In the genomic region with DNA sequence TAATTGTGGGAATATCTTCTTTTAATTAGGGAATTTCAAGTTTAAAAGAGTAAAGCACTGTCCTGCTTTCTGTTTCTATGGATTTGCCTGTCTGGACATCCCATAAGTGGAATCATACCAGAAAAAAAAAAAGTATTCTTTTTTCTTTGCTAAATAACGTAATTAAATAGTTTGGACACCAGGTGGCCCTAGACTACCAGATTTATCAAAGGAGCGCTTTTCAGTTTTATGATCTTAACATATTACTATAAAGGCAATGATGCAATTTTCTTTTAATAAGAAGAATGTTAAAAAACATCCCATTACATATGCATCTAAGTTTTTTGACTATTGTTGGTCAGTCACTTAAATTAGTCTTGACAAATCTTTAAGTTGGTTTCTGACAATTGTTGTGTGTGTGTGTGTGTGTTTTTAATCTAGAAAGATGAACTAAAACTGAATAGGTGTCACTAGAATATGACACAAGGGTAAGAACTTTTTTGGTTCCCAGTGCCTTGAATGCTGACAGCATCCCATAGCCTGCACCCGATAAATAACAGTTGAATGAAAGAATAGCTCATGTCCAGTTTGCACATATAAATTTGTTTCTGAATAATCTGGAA, we compare ENCODE assay signal across 9 cellular contexts. TPM values are rescaled to one million over a fixed set of nuclear protein-coding genes. Genes with fewer than 3 reads are reported as not detected.
A peak's percentile ranks its signal among the peaks of the same experiment; 100 is the strongest.
DNase-seq lines count a peak whose midpoint lies in the region; FAIRE-seq and TF ChIP-seq lines count a peak whose summit lies in the region.
"Had no signal": no experiment of that assay in that cellular context is flagged by ENCODE, and none has a peak within 500 bp of the region (broad histone marks: within the 10 kb centered on the region; RNA-seq: fewer than 3 reads in every experiment).

No MANE protein-coding gene starts in this region.

- no peak overlapping the region for H3K4me2 ChIP-seq in keratinocyte (ENCODE audit: control insufficient read depth, extremely low read depth, insufficient read depth, low read depth, low read length)
- H3K4me2 ChIP-seq: BLaER1 treated with 17β-estradiol and CSF1 and Interleukin-3, amounts not matched to agents 10 nM and 100 nM had no signal

- H3K27ac ChIP-seq in adrenal gland: no peak overlapping the region
- no peak overlapping the region for H3K27ac ChIP-seq in keratinocyte (ENCODE audit: control insufficient read depth, insufficient read depth, low read length)
- no peak overlapping the region for H3K27ac ChIP-seq in effector memory CD4-positive, alpha-beta T cell (ENCODE audit: insufficient read depth, low read length, poor library complexity, severe bottlenecking)
- H3K27ac ChIP-seq: BLaER1 treated with 17β-estradiol and CSF1 and Interleukin-3, amounts not matched to agents 10 nM and 100 nM had no signal

- H4K20me1 ChIP-seq in keratinocyte (ENCODE audit: control insufficient read depth, extremely low read depth, insufficient read depth, low read length): no peaks in the 10 kb centered on the region
- H4K20me1 ChIP-seq: BLaER1 treated with 17β-estradiol and CSF1 and Interleukin-3, amounts not matched to agents 10 nM and 100 nM had no signal

- no peak for FAIRE-seq in keratinocyte (lab: Jason Lieb, UNC)

- dilution Hi-C loops in keratinocyte (cut with MboI; ENCODE audit: extremely low pct_ligation_motif_present, low sequenced_read_pairs): no loop called here

- H2AFZ ChIP-seq in keratinocyte (ENCODE audit: control insufficient read depth, low read length): no peak overlapping the region

- no peak for TF ChIP-seq POLR2A in adrenal gland (IDR thresholded peaks at IDR 0.05)

- intact Hi-C loops in adrenal gland (cut with DNase I): loop anchor here (5.0 to 10.0 kb wide), 3 partner anchors 226 to 503 kb away; no protein-coding TSS in a partner anchor

- DNase-seq in NCI-H1436 (lab: John Stamatoyannopoulos, UW) (peak; percentile 13), NCI-H1436 treated with DMSO at 0.1 percent for 48 hours (lab: John Stamatoyannopoulos, UW) (no peak), NCI-H1930 (lab: John Stamatoyannopoulos, UW) (peak; percentile 53 to 66), adrenal gland (peak in 1 of 7 donors; percentile 18), keratinocyte (ENCODE audit: low read depth, low spot score) (no peak), 8988T (no peak), epidermal melanocyte (ENCODE audit: insufficient read length, low spot score) (no peak)
- no peak for DNase-seq in effector memory CD4-positive, alpha-beta T cell

- no peak overlapping the region for H3K9ac ChIP-seq in keratinocyte (ENCODE audit: control insufficient read depth, extremely low read depth, insufficient read depth, low read length)
- H3K9ac ChIP-seq: BLaER1 treated with 17β-estradiol and CSF1 and Interleukin-3, amounts not matched to agents 10 nM and 100 nM had no signal

- H3K9me1 ChIP-seq in keratinocyte (ENCODE audit: control insufficient read depth, extremely low read depth, insufficient read depth, low read length): no peaks in the 10 kb centered on the region

- no peaks in the 10 kb centered on the region for H3K9me3 ChIP-seq in adrenal gland (replicated peaks in 1 of 3)
- no peaks in the 10 kb centered on the region for H3K9me3 ChIP-seq in keratinocyte (ENCODE audit: control insufficient read depth, low read depth, low read length)
- no peaks in the 10 kb centered on the region for H3K9me3 ChIP-seq in effector memory CD4-positive, alpha-beta T cell (ENCODE audit: control insufficient read depth, low read length)

- H3K79me2 ChIP-seq in keratinocyte (ENCODE audit: control insufficient read depth, insufficient read depth, low read length): no peaks in the 10 kb centered on the region

- 24 to 31% (median 25%) methylated on average over 3 of the region's 3 CpGs for WGBS in adrenal gland, 4 donors

- H3K36me3 ChIP-seq in adrenal gland (replicated peaks in 1 of 2) (no peaks in the 10 kb centered on the region), keratinocyte (ENCODE audit: control insufficient read depth in 2 of 2, extremely low read depth in 1 of 2, insufficient read depth in 2 of 2, low read length in 2 of 2) (no peaks in the 10 kb centered on the region)
- no peaks in the 10 kb centered on the region for H3K36me3 ChIP-seq in effector memory CD4-positive, alpha-beta T cell (ENCODE audit: control insufficient read depth, insufficient read depth, low read length)
- H3K36me3 ChIP-seq: BLaER1 treated with 17β-estradiol and CSF1 and Interleukin-3, amounts not matched to agents 10 nM and 100 nM had no signal

- H3K4me1 ChIP-seq in adrenal gland (replicated peaks in 1 of 2): no peaks in the 10 kb centered on the region
- H3K4me1 ChIP-seq in keratinocyte (ENCODE audit: control insufficient read depth, extremely low read depth, insufficient read depth, low read length): no peaks in the 10 kb centered on the region
- H3K4me1 ChIP-seq in effector memory CD4-positive, alpha-beta T cell (ENCODE audit: control insufficient read depth, insufficient read depth, low read length, poor library complexity, severe bottlenecking): no peaks in the 10 kb centered on the region

- TF ChIP-seq CTCF in adrenal gland (IDR thresholded peaks at IDR 0.05) (peak; percentile 51 to 67 (median 61)), keratinocyte (optimal IDR thresholded peaks at IDR 0.05 in 1 of 3, IDR thresholded peaks at IDR 0.05 in 1 of 3, conservative IDR thresholded peaks at IDR 0.05 in 1 of 3; ENCODE audit: extremely low read depth in 1 of 3, insufficient read depth in 2 of 3, low read length in 3 of 3) (peak in 2 of 3 experiments; percentile 15 to 22)

- H3K27me3 ChIP-seq in adrenal gland (peaks cover 3% of the 10 kb centered on the region), keratinocyte (ENCODE audit: control insufficient read depth, extremely low read depth, insufficient read depth, low read length) (no peaks in the 10 kb centered on the region)
- peaks cover 3% of the 10 kb centered on the region for H3K27me3 ChIP-seq in effector memory CD4-positive, alpha-beta T cell (replicated peaks; ENCODE audit: control insufficient read depth, insufficient read depth, low read length, poor library complexity, severe bottlenecking)
- H3K27me3 ChIP-seq: BLaER1 treated with 17β-estradiol and CSF1 and Interleukin-3, amounts not matched to agents 10 nM and 100 nM had no signal

- H3K4me3 ChIP-seq in adrenal gland (no peak overlapping the region), keratinocyte (ENCODE audit: control insufficient read depth in 2 of 3, extremely low read depth in 1 of 3, insufficient read depth in 2 of 3, low read depth in 1 of 3, low read length in 3 of 3) (no peak overlapping the region)
- no peak overlapping the region for H3K4me3 ChIP-seq in effector memory CD4-positive, alpha-beta T cell (ENCODE audit: insufficient read depth, low read depth, low read length, poor library complexity, severe bottlenecking)
- H3K4me3 ChIP-seq: BLaER1 treated with 17β-estradiol and CSF1 and Interleukin-3, amounts not matched to agents 10 nM and 100 nM had no signal

RNA-seq across cellular contexts. Expression of gene C5orf22, which starts 49.5 kb away (rescaled TPM):
- 10 to 100 TPM; 10.4 to 20.7 (median 16.9) TPM for total RNA-seq in adrenal gland
- polyA plus RNA-seq in adrenal gland: 10 to 100 TPM in 1 of 3 donors, 1 to 10 TPM in 2; 3.8 to 21.5 (median 5.6) TPM
- polyA plus RNA-seq in keratinocyte: 17.1 to 27.6 TPM (median 21.0 TPM) in 3 replicates
- 29.4 TPM for polyA plus RNA-seq in keratinocyte (2011; ENCODE audit: low read depth)
- 12.9 and 25.1 TPM in 2 replicates for polyA plus RNA-seq in keratinocyte (2011; cell fraction: cytosol; rRNA removed)
- polyA plus RNA-seq in keratinocyte (2011; cell fraction: nucleus; rRNA removed): 13.2 and 18.1 TPM in 2 replicates
- polyA plus RNA-seq in keratinocyte (2012; ENCODE audit: low replicate concordance): 14.2 and 14.4 TPM in 2 replicates
- polyA minus RNA-seq in keratinocyte: 7.3 to 16.7 TPM (median 16.0 TPM) in 3 replicates
- 10.7 TPM for polyA minus RNA-seq in keratinocyte (2011; cell fraction: cytosol; rRNA and poly(A)+ RNA removed)
- polyA minus RNA-seq in keratinocyte (2011; cell fraction: nucleus; rRNA and poly(A)+ RNA removed): 9.7 and 12.6 TPM in 2 replicates

RNA-seq across cellular contexts. Expression of gene DROSHA, which starts 49.7 kb away (rescaled TPM):
- total RNA-seq in adrenal gland: 10 to 100 TPM; 22.6 to 58.2 (median 37.2) TPM
- polyA plus RNA-seq in adrenal gland (10 to 100 TPM; 43.4 to 93.0 (median 91.7) TPM), keratinocyte (22.2 to 39.9 TPM (median 35.2 TPM) in 3 replicates)
- polyA plus RNA-seq in keratinocyte (2011; ENCODE audit: low read depth): 82.4 TPM
- 34.2 and 47.7 TPM in 2 replicates for polyA plus RNA-seq in keratinocyte (2011; cell fraction: cytosol; rRNA removed)
- 77.5 and 78.1 TPM in 2 replicates for polyA plus RNA-seq in keratinocyte (2011; cell fraction: nucleus; rRNA removed)
- 21.9 and 35.0 TPM in 2 replicates for polyA plus RNA-seq in keratinocyte (2012; ENCODE audit: low replicate concordance)
- polyA minus RNA-seq in keratinocyte: 51.8 to 82.1 TPM (median 70.9 TPM) in 3 replicates
- 66.0 TPM for polyA minus RNA-seq in keratinocyte (2011; cell fraction: cytosol; rRNA and poly(A)+ RNA removed)
- 42.2 and 77.6 TPM in 2 replicates for polyA minus RNA-seq in keratinocyte (2011; cell fraction: nucleus; rRNA and poly(A)+ RNA removed)

RNA-seq across cellular contexts. Expression of gene PDZD2, which starts 57.3 kb away (rescaled TPM):
- total RNA-seq in adrenal gland: 10 to 100 TPM in 2 of 8 donors, 1 to 10 TPM in 6; 4.8 to 10.3 (median 8.4) TPM
- polyA plus RNA-seq in adrenal gland: 1 to 10 TPM; 2.2 to 4.3 (median 3.1) TPM
- polyA plus RNA-seq in keratinocyte: 3.1 to 8.4 TPM (median 7.3 TPM) in 3 replicates
- 25.0 TPM for polyA plus RNA-seq in keratinocyte (2011; ENCODE audit: low read depth)
- 4.8 and 5.4 TPM in 2 replicates for polyA plus RNA-seq in keratinocyte (2011; cell fraction: cytosol; rRNA removed)
- polyA plus RNA-seq in keratinocyte (2011; cell fraction: nucleus; rRNA removed): 12.4 and 15.1 TPM in 2 replicates
- polyA plus RNA-seq in keratinocyte (2012; ENCODE audit: low replicate concordance): 6.6 and 25.6 TPM in 2 replicates
- polyA minus RNA-seq in keratinocyte: 16.9 to 20.6 TPM (median 19.1 TPM) in 3 replicates
- polyA minus RNA-seq in keratinocyte (2011; cell fraction: cytosol; rRNA and poly(A)+ RNA removed): 3.5 TPM
- 12.3 and 24.3 TPM in 2 replicates for polyA minus RNA-seq in keratinocyte (2011; cell fraction: nucleus; rRNA and poly(A)+ RNA removed)

Comparison
In these comparisons a context has a peak if more than half of its experiments do, and no peak if none do; other contexts are left out.
1. DNase-seq: peak in NCI-H1436 (single experiment) and NCI-H1930 (2 of 2); none in NCI-H1436 treated with DMSO at 0.1 percent for 48 hours (single experiment), keratinocyte (single experiment), effector memory CD4-positive, alpha-beta T cell (0 of 3), 8988T (single experiment) and epidermal melanocyte (single experiment).